Comparison of ENCODE assay signal across 1 cellular context in the genomic region with DNA sequence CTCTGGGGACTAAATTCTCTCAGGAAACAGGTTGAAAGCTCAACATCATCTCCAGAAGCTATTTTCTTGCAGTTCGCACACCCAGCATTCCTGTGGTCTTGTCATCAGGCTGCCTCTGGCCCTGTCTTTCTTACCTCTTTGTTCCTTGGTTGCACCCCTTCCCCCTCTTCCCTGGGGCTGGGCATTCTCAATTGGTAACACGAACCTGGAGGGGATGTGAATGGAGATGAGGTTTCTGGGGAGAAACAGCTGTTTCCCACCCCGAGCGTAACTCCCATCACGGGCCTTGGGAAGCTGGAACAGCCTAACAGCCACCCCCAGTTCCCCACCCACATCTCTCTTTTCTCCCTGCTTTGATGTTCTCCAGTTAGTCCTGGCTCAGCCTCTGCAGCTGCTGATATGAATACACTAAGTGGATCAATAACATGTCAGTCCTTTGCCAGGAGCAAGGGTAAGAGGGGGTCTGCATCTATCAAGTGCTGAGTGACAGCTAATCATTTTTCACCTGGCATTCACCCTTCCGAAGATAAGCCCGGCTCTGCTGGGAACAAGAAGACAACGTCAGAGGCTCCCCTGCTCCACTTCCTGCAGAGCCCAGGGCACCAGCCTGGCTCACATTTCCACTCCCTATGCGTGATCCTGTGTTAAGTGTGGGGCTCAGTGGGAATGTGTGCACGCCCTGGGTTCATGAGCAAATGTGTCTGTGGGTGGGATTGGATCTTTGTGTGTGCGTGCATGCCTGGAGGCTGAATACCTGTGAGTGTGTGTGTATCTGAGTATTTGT.
TF ChIP-seq lines count a peak whose summit lies in the region.

No MANE protein-coding gene starts in this region.

TF ChIP-seq in HEK293, 187 proteins besides CTCF, POLR2A, EP300 and RAD21 (continued from another document):
- TF ChIP-seq, protein P1, sequence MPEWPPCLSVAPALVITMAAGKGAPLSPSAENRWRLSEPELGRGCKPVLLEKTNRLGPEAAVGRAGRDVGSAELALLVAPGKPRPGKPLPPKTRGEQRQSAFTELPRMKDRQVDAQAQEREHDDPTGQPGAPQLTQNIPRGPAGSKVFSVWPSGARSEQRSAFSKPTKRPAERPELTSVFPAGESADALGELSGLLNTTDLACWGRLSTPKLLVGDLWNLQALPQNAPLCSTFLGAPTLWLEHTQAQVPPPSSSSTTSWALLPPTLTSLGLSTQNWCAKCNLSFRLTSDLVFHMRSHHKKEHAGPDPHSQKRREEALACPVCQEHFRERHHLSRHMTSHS (tag by site-specific recombination; IDR thresholded peaks at IDR 0.05), result no peak
TF ChIP-seq in HEK293: peak in this region for 4.
